Comparison of ENCODE assay signal across 17 cellular contexts in the genomic region with DNA sequence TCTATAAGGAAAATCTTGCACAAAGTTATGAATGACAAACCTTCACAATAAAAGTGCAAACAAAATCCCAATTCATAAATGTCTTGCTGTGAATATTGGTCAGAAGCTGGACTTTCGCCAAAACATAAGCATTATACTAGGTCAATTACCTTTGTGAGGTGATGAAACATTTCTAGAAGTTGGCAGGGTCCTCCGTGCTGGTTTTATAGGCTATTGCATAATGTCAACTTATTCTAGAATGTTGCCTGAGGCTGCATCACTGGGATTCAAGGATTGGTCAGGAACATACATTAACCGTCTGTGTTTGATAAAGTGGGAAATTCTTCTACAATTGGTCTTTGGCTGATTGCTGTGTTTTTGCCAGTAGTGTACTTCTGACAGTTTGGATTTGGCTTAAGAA. TPM values are rescaled to one million over a fixed set of nuclear protein-coding genes. Genes with fewer than 3 reads are reported as not detected.
DNase-seq lines count a peak whose midpoint lies in the region; ATAC-seq, FAIRE-seq and TF ChIP-seq lines count a peak whose summit lies in the region.
"Had no signal": no experiment of that assay in that cellular context is flagged by ENCODE, and none has a peak within 500 bp of the region (broad histone marks: within the 10 kb centered on the region; RNA-seq: fewer than 3 reads in every experiment).

No MANE protein-coding gene starts in this region.

- H3K36me3 ChIP-seq in bronchial epithelial cell (ENCODE audit: control insufficient read depth, insufficient read depth, low read length) (no peaks in the 10 kb centered on the region), transverse colon (no peaks in the 10 kb centered on the region)
- H3K36me3 ChIP-seq: Peyer's patch had no signal

- peaks cover 0 to 6% (median 0%) of the 10 kb centered on the region in 4 donors for H3K4me1 ChIP-seq in transverse colon

- TF ChIP-seq CTCF in bronchial epithelial cell (IDR thresholded peaks at IDR 0.05; ENCODE audit: insufficient read depth, low read length, severe bottlenecking) = no peak
- no peak for TF ChIP-seq CTCF in transverse colon (IDR thresholded peaks at IDR 0.05)

- no peak overlapping the region for H3K27ac ChIP-seq in transverse colon
- H3K27ac ChIP-seq: 22Rv1, coronary artery, Peyer's patch had no signal

- no peak for TF ChIP-seq EP300 in transverse colon (IDR thresholded peaks at IDR 0.05; ENCODE audit: low read depth)

- no peak overlapping the region for H3K4me3 ChIP-seq in bronchial epithelial cell (ENCODE audit: low read depth, low read length)
- no peak overlapping the region for H3K4me3 ChIP-seq in transverse colon
- H3K4me3 ChIP-seq: coronary artery, GM23338, Peyer's patch had no signal

- FAIRE-seq in bronchial epithelial cell (lab: Jason Lieb, UNC) = no peak

- H3K27me3 ChIP-seq in bronchial epithelial cell (ENCODE audit: control insufficient read depth, insufficient read depth, low read length) (peaks cover 4% of the 10 kb centered on the region), transverse colon (no peaks in the 10 kb centered on the region)
- H3K27me3 ChIP-seq: Peyer's patch had no signal

- no peak for TF ChIP-seq POLR2A in transverse colon (IDR thresholded peaks at IDR 0.05)

- 36 to 47% methylated on average over 3 of the region's 3 CpGs for WGBS in transverse colon (ENCODE audit: low coverage in 1 of 2), 2 donors

- in situ Hi-C loops in transverse colon (cut with MboI; ENCODE audit: low pct_ligation_motif_present in 1 of 4, low pct_unique_long_range_greater_than_20kb in 1 of 4, low sequenced_read_pairs in 3 of 4) = no loop called here
- in situ Hi-C loops in ACHN (cut with HindIII; ENCODE audit: low pct_ligation_motif_present, low pct_unique_long_range_greater_than_20kb, low sequenced_read_pairs) = no loop called here

- intact Hi-C loops in transverse colon (cut with DNase I; ENCODE audit: low total_unique reads) = no loop called here

- H3K9me3 ChIP-seq in transverse colon = no peaks in the 10 kb centered on the region
- H3K9me3 ChIP-seq: Peyer's patch had no signal

- DNase-seq in DMS 273 (lab: John Stamatoyannopoulos, UW; ENCODE audit: unreplicated experiment) (peak; percentile 19), DMS 273 treated with DMSO at 0.1 percent for 48 hours (lab: John Stamatoyannopoulos, UW) (no peak), NCI-H2107 treated with DMSO at 0.1 percent for 48 hours (lab: John Stamatoyannopoulos, UW; ENCODE audit: unreplicated experiment) (peak; percentile 43), bronchial epithelial cell (ENCODE audit: low read depth) (peak; percentile 81), transverse colon (peak; percentile 47), ACHN (no peak)
- DNase-seq: CD8-positive, alpha-beta memory T cell; KG1; mesendoderm; stimulated activated naive CD8-positive, alpha-beta T cell treated with anti-CD3 and anti-CD28 coated beads, Interleukin-15, Interleukin-2, amounts not matched to agents 100 U/mL and 50 U/mL, for 24 hours; T-helper 17 cell had no signal

- ATAC-seq in GM21360 (IDR thresholded peaks at IDR 0.05; ENCODE audit: unreplicated experiment) = no peak
- no peak for ATAC-seq in GM21723 (IDR thresholded peaks at IDR 0.05; ENCODE audit: unreplicated experiment)
- ATAC-seq: GM23338; stimulated activated naive CD8-positive, alpha-beta T cell treated with anti-CD3 and anti-CD28 coated beads, Interleukin-15, Interleukin-2, amounts not matched to agents 100 U/mL and 50 U/mL, for 24 hours; T-helper 17 cell had no signal

RNA-seq across cellular contexts. Expression of a gene that starts 49.8 kb away (rescaled TPM):
- 1.3 and 5.0 TPM in 2 replicates for total RNA-seq in bronchial epithelial cell
- total RNA-seq in transverse colon = under 1 TPM in 3 of 4 donors, not detected in 1; 0.37 to 0.64 (median 0.55) TPM
- total RNA-seq: CD8-positive, alpha-beta memory T cell; T-helper 17 cell had no signal

Comparison
In these comparisons a context has a peak if more than half of its experiments do, and no peak if none do; other contexts are left out.
1. DNase-seq: peak in DMS 273 (single experiment), NCI-H2107 treated with DMSO at 0.1 percent for 48 hours (single experiment), bronchial epithelial cell (single experiment) and transverse colon (single experiment); none in DMS 273 treated with DMSO at 0.1 percent for 48 hours (single experiment) and ACHN (single experiment).